ENCODE assay signal across 27 cellular contexts in the genomic region with DNA sequence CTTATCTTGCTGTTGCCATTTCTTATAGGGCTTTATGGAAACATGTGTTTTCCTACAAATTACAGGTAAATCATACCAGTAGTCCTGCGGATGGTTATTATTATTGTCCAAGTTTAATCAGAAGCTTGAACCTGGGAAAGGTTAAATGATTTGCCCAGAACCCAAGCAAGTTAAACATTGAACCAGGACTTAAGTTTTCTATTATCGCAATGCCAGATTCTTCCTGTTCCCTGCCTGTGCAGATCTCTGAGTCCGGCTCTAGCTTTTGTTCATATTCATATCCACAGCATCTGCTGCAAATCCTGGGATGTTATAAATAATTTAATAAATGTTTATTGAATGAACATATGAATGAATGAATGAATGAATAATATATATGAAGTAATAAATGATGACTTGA. TPM values are rescaled to one million over a fixed set of nuclear protein-coding genes. Genes with fewer than 3 reads are reported as not detected.
A peak's percentile ranks its signal among the peaks of the same experiment; 100 is the strongest.
DNase-seq lines count a peak whose midpoint lies in the region; ATAC-seq and TF ChIP-seq lines count a peak whose summit lies in the region.
"Had no signal": no experiment of that assay in that cellular context is flagged by ENCODE, and none has a peak within 500 bp of the region (broad histone marks: within the 10 kb centered on the region; RNA-seq: fewer than 3 reads in every experiment).

No MANE protein-coding gene starts in this region.

- H3K4me3 ChIP-seq in left ventricle myocardium inferior (no peak overlapping the region), thoracic aorta (no peak overlapping the region)
- H3K4me3 ChIP-seq: breast epithelium, coronary artery, heart right ventricle, skin epidermis, vagina had no signal

- no peaks in the 10 kb centered on the region for H3K9me3 ChIP-seq in left ventricle myocardium inferior (replicated peaks)
- no peaks in the 10 kb centered on the region for H3K9me3 ChIP-seq in thoracic aorta
- H3K9me3 ChIP-seq: breast epithelium, heart right ventricle, vagina had no signal

- H3K4me1 ChIP-seq in left ventricle myocardium inferior, result peaks cover 98% of the 10 kb centered on the region
- H3K4me1 ChIP-seq in thoracic aorta (ENCODE audit: control insufficient read depth in 1 of 2, low read depth in 2 of 2), result peaks cover 67 to 97% of the 10 kb centered on the region in 2 donors

- TF ChIP-seq CTCF in left ventricle myocardium inferior (IDR thresholded peaks at IDR 0.05; ENCODE audit: borderline replicate concordance) (no peak), thoracic aorta (IDR thresholded peaks at IDR 0.05) (no peak)

- intact Hi-C loops in left ventricle myocardium inferior (cut with micrococcal nuclease) (no loop called here), left cardiac atrium (cut with DNase I) (no loop called here)

- H3K27me3 ChIP-seq in left ventricle myocardium inferior (ENCODE audit: low read depth) (no peaks in the 10 kb centered on the region), thoracic aorta (replicated peaks; ENCODE audit: insufficient read depth) (no peaks in the 10 kb centered on the region)
- H3K27me3 ChIP-seq: breast epithelium, heart right ventricle, vagina had no signal

- ATAC-seq in left cardiac atrium, result no peak
- ATAC-seq in left lobe of liver, result peak; percentile 19
- no peak for ATAC-seq in thoracic aorta (ENCODE audit: insufficient number of reproducible peaks, low FRiP score, low read depth)
- no peak for ATAC-seq in HG02852 (IDR thresholded peaks at IDR 0.05; ENCODE audit: unreplicated experiment)
- ATAC-seq in GM21786 (IDR thresholded peaks at IDR 0.05; ENCODE audit: unreplicated experiment), result no peak
- ATAC-seq: heart right ventricle, PC-3 had no signal

- H3K27ac ChIP-seq in left ventricle myocardium inferior (replicated peaks), result peak overlapping the region; percentile 26
- H3K27ac ChIP-seq in thoracic aorta, result peak overlapping the region; percentile 55 to 97
- H3K27ac ChIP-seq: skin epidermis, vagina had no signal

- DNase-seq in left ventricle myocardium inferior, result no peak
- no peak for DNase-seq in left cardiac atrium
- DNase-seq in dermis blood vessel endothelial cell, result peak; percentile 52
- no peak for DNase-seq in left lobe of liver (ENCODE audit: low spot score)
- no peak for DNase-seq in thoracic aorta (ENCODE audit: low spot score)
- no peak for DNase-seq in NCI-H2171 (lab: John Stamatoyannopoulos, UW)
- DNase-seq: activated CD4-positive, alpha-beta memory T cell treated with anti-CD3 and anti-CD28 coated beads for 36 hours; activated CD4-positive, CD25-positive, alpha-beta regulatory T cell treated with anti-CD3 and anti-CD28 coated beads, Interleukin-2, amount 50 U/mL, for 72 hours; AML-193; CD4-positive, CD25-positive, alpha-beta regulatory T cell; effector memory CD4-positive, alpha-beta T cell; foreskin fibroblast; heart right ventricle; NCI-H1417 treated with DMSO at 0.1 percent for 48 hours; NCI-H2081; NCI-H2227 treated with DMSO at 0.1 percent for 48 hours; NCI-H69; PC-3; Right ventricle myocardium superior; stimulated activated naive CD4-positive, alpha-beta T cell; T-helper 2 cell had no signal

- no peaks in the 10 kb centered on the region for H3K36me3 ChIP-seq in left ventricle myocardium inferior
- H3K36me3 ChIP-seq in thoracic aorta, result no peaks in the 10 kb centered on the region
- H3K36me3 ChIP-seq: breast epithelium, vagina had no signal

RNA-seq across cellular contexts. Expression of a gene that starts 12.5 kb away (rescaled TPM):
- 97.4 TPM for total RNA-seq in left ventricle myocardium inferior
- 100 to 1,000 TPM; 152 to 181 TPM for total RNA-seq in left cardiac atrium
- 45.8 and 57.7 TPM in 2 replicates for total RNA-seq in dermis blood vessel endothelial cell
- 63.6 TPM for total RNA-seq in left lobe of liver
- 1,000 to 10,000 TPM; 1,568 to 1,607 TPM for total RNA-seq in thoracic aorta

Comparison
In these comparisons a context has a peak if more than half of its experiments do, and no peak if none do; other contexts are left out.
1. RNA of a gene that starts 12.5 kb away (total RNA-seq): 1,568 to 1,607 TPM in thoracic aorta; 152 to 181 TPM in left cardiac atrium, 97.4 TPM in left ventricle myocardium inferior (single experiment), 63.6 TPM in left lobe of liver (single experiment) and 45.8 to 57.7 TPM in dermis blood vessel endothelial cell; every median in the first group is over 4 times any median in the second.